ENCODE assay signal across 24 cellular contexts in the genomic region with DNA sequence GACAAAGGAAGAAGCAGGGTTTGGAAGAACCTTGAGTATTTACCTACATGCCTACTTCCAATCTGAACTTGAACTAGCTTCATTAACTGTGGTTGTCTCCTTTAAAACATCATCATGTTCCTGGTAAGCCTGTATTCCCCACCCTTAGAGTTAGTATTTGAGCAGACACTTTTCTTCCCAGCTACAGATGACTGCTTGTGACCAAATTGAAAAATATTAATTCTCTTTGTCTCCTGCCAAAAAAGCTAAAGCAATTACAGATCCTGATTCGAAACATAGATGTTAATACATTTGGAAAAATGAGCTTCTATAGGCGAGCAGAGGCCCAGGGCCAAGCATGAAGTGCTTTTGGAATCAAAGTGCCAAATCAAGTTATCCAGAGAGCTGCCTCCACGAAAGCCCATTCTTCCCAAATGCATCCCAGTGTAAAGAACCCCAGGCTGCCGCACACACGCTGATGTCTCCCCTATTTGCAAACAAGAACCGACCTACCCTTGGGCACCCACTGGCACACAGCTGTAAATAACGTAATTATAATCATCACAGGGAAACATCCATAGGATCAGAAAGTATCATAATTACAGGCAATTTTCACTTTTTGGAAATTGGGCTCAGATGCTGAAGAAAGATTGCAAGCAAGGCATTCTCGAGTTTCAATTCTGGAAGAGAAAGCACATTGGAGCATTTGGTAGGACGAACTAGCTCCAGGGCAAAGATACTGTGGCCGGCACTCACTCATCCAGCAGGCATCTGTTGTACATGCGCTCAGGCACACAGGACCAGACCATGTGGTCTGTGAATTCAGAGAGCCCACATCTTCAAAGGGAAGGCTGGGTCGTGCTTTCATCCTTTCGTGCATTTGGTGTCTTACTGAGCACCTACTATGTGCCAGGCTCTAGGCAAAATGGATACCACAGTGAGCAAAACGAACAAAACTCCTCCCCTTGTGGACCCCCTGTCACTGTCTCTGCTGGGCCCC. TPM values are rescaled to one million over a fixed set of nuclear protein-coding genes. Genes with fewer than 3 reads are reported as not detected.
DNase-seq lines count a peak whose midpoint lies in the region; ATAC-seq, FAIRE-seq and TF ChIP-seq lines count a peak whose summit lies in the region.
"Had no signal": no experiment of that assay in that cellular context is flagged by ENCODE, and none has a peak within 500 bp of the region (broad histone marks: within the 10 kb centered on the region; RNA-seq: fewer than 3 reads in every experiment).

No MANE protein-coding gene starts in this region.

- H3K27ac Mint-ChIP-seq in neural progenitor cell, result no peak overlapping the region
- H3K27ac Mint-ChIP-seq: CD4-positive, alpha-beta T cell; T-cell had no signal

- H3K4me2 ChIP-seq in neural progenitor cell, result no peak overlapping the region

- no peak overlapping the region for H3K9ac ChIP-seq in neural progenitor cell

- ATAC-seq in left colon, result no peak
- ATAC-seq: T-cell had no signal

- H3K4me1 Mint-ChIP-seq in neural progenitor cell, result peaks cover 22% of the 10 kb centered on the region
- H3K4me1 Mint-ChIP-seq: T-cell had no signal

- H4K20me1 ChIP-seq in neural progenitor cell (ENCODE audit: low read depth), result peaks cover 21% of the 10 kb centered on the region

- H3K9me3 ChIP-seq in neural progenitor cell (ENCODE audit: low read depth), result no peaks in the 10 kb centered on the region
- H3K9me3 ChIP-seq: Peyer's patch had no signal

- no peak overlapping the region for H3K4me3 Mint-ChIP-seq in neural progenitor cell
- H3K4me3 Mint-ChIP-seq: CD4-positive, alpha-beta T cell; T-cell had no signal

- no peak overlapping the region for H2AFZ ChIP-seq in neural progenitor cell (replicated peaks)

- H3K27ac ChIP-seq in neural progenitor cell, result no peak overlapping the region
- H3K27ac ChIP-seq: Peyer's patch, SK-N-MC had no signal

- TF ChIP-seq CTCF in neural progenitor cell (IDR thresholded peaks at IDR 0.05), result no peak

- H3K36me3 ChIP-seq in neural progenitor cell, result no peaks in the 10 kb centered on the region
- H3K36me3 ChIP-seq: Peyer's patch had no signal

- H3K27me3 Mint-ChIP-seq in neural progenitor cell (ENCODE audit: insufficient read depth, low read depth), result peaks cover 5% of the 10 kb centered on the region

- DNase-seq in EL (peak; percentile 78), NCI-H69 (lab: John Stamatoyannopoulos, UW) (peak; percentile 48), fibroblast of gingiva (ENCODE audit: low read depth) (peak; percentile 7), left colon (no peak), neural progenitor cell (ENCODE audit: low spot score) (no peak), frontal cortex (ENCODE audit: low spot score in 2 of 2) (no peak), T1000 (lab: John Stamatoyannopoulos, UW) (no peak)
- DNase-seq: ACHN; Caco-2; CD4-positive, alpha-beta T cell; DMS153; Kasumi-1; MM.1S; NCI-H1092; NCI-H146; NCI-H2029 treated with DMSO at 0.1 percent for 48 hours; NCI-H446 treated with DMSO at 0.1 percent for 48 hours; NK-92 treated with Interleukin-12 subunit alpha and Interleukin-12 subunit beta, amount 100 ng/mL, for 24 hours; SHP77; T-cell had no signal

- H3K27me3 ChIP-seq in neural progenitor cell, result no peaks in the 10 kb centered on the region
- H3K27me3 ChIP-seq: Peyer's patch had no signal

- no peaks in the 10 kb centered on the region for H3K9me3 Mint-ChIP-seq in neural progenitor cell
- H3K9me3 Mint-ChIP-seq: CD4-positive, alpha-beta T cell; T-cell had no signal

- no peak overlapping the region for H3K4me3 ChIP-seq in neural progenitor cell
- H3K4me3 ChIP-seq: Peyer's patch, SK-N-MC had no signal

- peaks cover 13% of the 10 kb centered on the region for H3K4me1 ChIP-seq in neural progenitor cell
- H3K4me1 ChIP-seq: Caco-2, Peyer's patch had no signal

- H3F3A ChIP-seq in neural progenitor cell (ENCODE audit: low read depth), result peaks cover 10% of the 10 kb centered on the region

- H3K36me3 Mint-ChIP-seq in neural progenitor cell, result peaks cover 27% of the 10 kb centered on the region
- H3K36me3 Mint-ChIP-seq: T-cell had no signal

- H3K79me2 ChIP-seq in neural progenitor cell (ENCODE audit: low read depth), result no peaks in the 10 kb centered on the region

- intact Hi-C loops in left colon (cut with DNase I, micrococcal nuclease), result no loop called here

- no peak for FAIRE-seq in frontal cortex (lab: Jason Lieb, UNC)
- FAIRE-seq: GM12892, H1 had no signal

RNA-seq across cellular contexts. Expression of a gene that starts 46.0 kb away (rescaled TPM):
- total RNA-seq in left colon (under 1 TPM; 0.34 to 0.78 TPM), neural progenitor cell (ENCODE audit: low replicate concordance) (11.2 and 31.1 TPM in 2 replicates), frontal cortex (9.4 TPM)
- total RNA-seq: CD4-positive, alpha-beta T cell; T-cell had no signal

Comparison
In these comparisons a context has a peak if more than half of its experiments do, and no peak if none do; other contexts are left out.
1. DNase-seq: peak in EL (single experiment), NCI-H69 (single experiment) and fibroblast of gingiva (single experiment); none in left colon (0 of 2), neural progenitor cell (single experiment), frontal cortex (0 of 2) and T1000 (single experiment).